8 cellular contexts compared by ENCODE assay signal in genomic region chr5:77645158-77645994, GRCh38. TPM values are rescaled to one million over a fixed set of nuclear protein-coding genes. Genes with fewer than 3 reads are reported as not detected.
DNase-seq lines count a peak whose midpoint lies in the region; ATAC-seq, FAIRE-seq and TF ChIP-seq lines count a peak whose summit lies in the region.

No MANE protein-coding gene starts in this region.

- H3K4me1 Mint-ChIP-seq in activated naive CD8-positive, alpha-beta T cell treated with anti-CD3 and anti-CD28 coated beads, Interleukin-2, amount 10 ng/mL, durations not matched to agents 7 days and 5 days, result peaks cover 16% of the 10 kb centered on the region

- WGBS in stomach, 5 donors, result 1 to 3% (median 2%) methylated on average over 37 to 80 of the region's 80 CpGs

- POLR2A ChIA-PET in activated naive CD8-positive, alpha-beta T cell treated with anti-CD3 and anti-CD28 coated beads, Interleukin-2, amount 10 ng/mL, durations not matched to agents 7 days and 5 days (lab: Charles Lee), result no interaction called here

- H3K9me3 ChIP-seq in stomach, result peaks cover 0 to 13% (median 0%) of the 10 kb centered on the region in 4 donors

- peaks cover 23 to 42% (median 37%) of the 10 kb centered on the region in 4 donors for H3K4me1 ChIP-seq in stomach

- TF ChIP-seq EP300 in stomach (IDR thresholded peaks at IDR 0.05), result no peak

- H3K36me3 ChIP-seq in stomach, result no peaks in the 10 kb centered on the region

- ATAC-seq in activated naive CD8-positive, alpha-beta T cell treated with anti-CD3 and anti-CD28 coated beads, Interleukin-2, amount 10 ng/mL, durations not matched to agents 7 days and 5 days (ENCODE audit: low read depth), result peak; percentile 47
- ATAC-seq in GM19395 (IDR thresholded peaks at IDR 0.05; ENCODE audit: unreplicated experiment), result no peak

- peak; percentile 43 for DNase-seq in AG08395 (ENCODE audit: low spot score)
- DNase-seq in GM12891 (ENCODE audit: insufficient read length, low spot score), result peak; percentile 82
- peak; percentile 33 for DNase-seq in NCI-H510A (lab: John Stamatoyannopoulos, UW)
- peak; percentile 72 for DNase-seq in activated naive CD8-positive, alpha-beta T cell treated with anti-CD3 and anti-CD28 coated beads, Interleukin-2, amount 10 ng/mL, durations not matched to agents 7 days and 5 days
- DNase-seq in kidney tubule cell (ENCODE audit: low spot score), result peak; percentile 23
- DNase-seq in stomach, result peak; percentile 47
- DNase-seq in superior temporal gyrus (ENCODE audit: extremely low spot score), result no peak

- H3K4me3 Mint-ChIP-seq in activated naive CD8-positive, alpha-beta T cell treated with anti-CD3 and anti-CD28 coated beads, Interleukin-2, amount 10 ng/mL, durations not matched to agents 7 days and 5 days, result peak overlapping the region; percentile 70

- intact Hi-C loops in stomach (cut with DNase I; ENCODE audit: low total_unique reads), result no loop called here

- H3K36me3 Mint-ChIP-seq in activated naive CD8-positive, alpha-beta T cell treated with anti-CD3 and anti-CD28 coated beads, Interleukin-2, amount 10 ng/mL, durations not matched to agents 7 days and 5 days, result peaks cover 2% of the 10 kb centered on the region

- peaks cover 3% of the 10 kb centered on the region for H3K9me3 Mint-ChIP-seq in activated naive CD8-positive, alpha-beta T cell treated with anti-CD3 and anti-CD28 coated beads, Interleukin-2, amount 10 ng/mL, durations not matched to agents 7 days and 5 days

- no peak overlapping the region for H3K27ac ChIP-seq in stomach

- H3K27me3 ChIP-seq in stomach, result peaks cover 25 to 95% (median 61%) of the 10 kb centered on the region in 3 donors

- no peak for TF ChIP-seq POLR2A in GM12891 (IDR thresholded peaks at IDR 0.05; ENCODE audit: low read depth, low read length)
- TF ChIP-seq POLR2A in stomach (IDR thresholded peaks at IDR 0.05), result no peak

- H3K27ac Mint-ChIP-seq in activated naive CD8-positive, alpha-beta T cell treated with anti-CD3 and anti-CD28 coated beads, Interleukin-2, amount 10 ng/mL, durations not matched to agents 7 days and 5 days, result no peak overlapping the region

- H3K27me3 Mint-ChIP-seq in activated naive CD8-positive, alpha-beta T cell treated with anti-CD3 and anti-CD28 coated beads, Interleukin-2, amount 10 ng/mL, durations not matched to agents 7 days and 5 days, result peaks cover 87% of the 10 kb centered on the region

- no peak for FAIRE-seq in GM12891 (lab: Jason Lieb, UNC)

- peak overlapping the region in 3 of 4 donors; percentile 11 to 41 (median 36) for H3K4me3 ChIP-seq in stomach

- TF ChIP-seq CTCF in stomach (IDR thresholded peaks at IDR 0.05), result peak in 3 of 7 experiments; percentile 30 to 72 (median 40)

TF ChIP-seq in GM12891, 5 proteins besides CTCF, POLR2A, EP300 and RAD21:
- no peak for TF ChIP-seq PAX5 (IDR thresholded peaks at IDR 0.05; ENCODE audit: insufficient read depth, low read length, severe bottlenecking)
TF ChIP-seq in GM12891: peak in this region for 0.

RNA-seq across cellular contexts. Expression of gene OTP, which starts 6.9 kb away (rescaled TPM):
- 1.3 TPM for polyA plus RNA-seq in GM12891 (2012; ENCODE audit: low read depth, missing spikeins)
- not detected for total RNA-seq in activated naive CD8-positive, alpha-beta T cell treated with anti-CD3 and anti-CD28 coated beads, Interleukin-2, amount 10 ng/mL, durations not matched to agents 7 days and 5 days
- not detected for total RNA-seq in stomach
- polyA plus RNA-seq in stomach, result not detected
